Comparison of ENCODE assay signal across 8 cellular contexts in genomic region chr12:110282343-110282860, GRCh38. TPM values are rescaled to one million over a fixed set of nuclear protein-coding genes. Genes with fewer than 3 reads are reported as not detected.
DNase-seq lines count a peak whose midpoint lies in the region; ATAC-seq, FAIRE-seq and TF ChIP-seq lines count a peak whose summit lies in the region.

No MANE protein-coding gene starts in this region.

- TF ChIP-seq POLR2A in A549 (IDR thresholded peaks at IDR 0.05; ENCODE audit: low read length), result no peak
- no peak for TF ChIP-seq POLR2A in adrenal gland (IDR thresholded peaks at IDR 0.05)

- no peak for FAIRE-seq in A549 (lab: Jason Lieb, UNC)

- ATAC-seq in A549, result no peak
- peak; percentile 11 for ATAC-seq in HG02623 (IDR thresholded peaks at IDR 0.05; ENCODE audit: unreplicated experiment)
- ATAC-seq in lung (ENCODE audit: insufficient read depth, low FRiP score), result no peak
- no peak for ATAC-seq in GM18870 (IDR thresholded peaks at IDR 0.05; ENCODE audit: unreplicated experiment)
- ATAC-seq in GM21825 (IDR thresholded peaks at IDR 0.05; ENCODE audit: unreplicated experiment), result no peak

- H3K36me3 ChIP-seq in adrenal gland (replicated peaks in 1 of 2) (peaks cover 0 to 13% of the 10 kb centered on the region in 2 donors), lung (ENCODE audit: control insufficient read depth in 2 of 2, insufficient read depth in 2 of 2, low read length in 2 of 2) (peaks cover 0 to 2% of the 10 kb centered on the region in 2 donors)

- DNase-seq in A549 (ENCODE audit: low read depth in 1 of 2, low spot score in 1 of 2) (no peak), adrenal gland (no peak), lung (ENCODE audit: low spot score) (no peak), NOMO-1 treated with DMSO at 0.1 percent for 48 hours (lab: John Stamatoyannopoulos, UW; ENCODE audit: unreplicated experiment) (no peak)
- DNase-seq in effector CD8-positive, alpha-beta T cell (lab: John Stamatoyannopoulos, UW), result no peak

- TF ChIP-seq RAD21 in A549 (conservative IDR thresholded peaks at IDR 0.05 in 1 of 2, IDR thresholded peaks at IDR 0.05 in 1 of 2), result no peak

- CTCF ChIA-PET in A549 (lab: Yijun Ruan, JAX), result interaction anchor here (0.7 to 3.6 kb wide), 6 partner anchors 12 to 428 kb away, joined by 3 to 12 read pairs (median 5); no protein-coding TSS in a partner anchor

- POLR2A ChIA-PET in A549 (lab: Yijun Ruan, JAX), result interaction anchor here (0.5 to 3.8 kb wide), 9 partner anchors 12 to 171 kb away, joined by 3 to 55 read pairs (median 4); no protein-coding TSS in a partner anchor

- H3K4me1 ChIP-seq in A549, result peaks cover 53% of the 10 kb centered on the region
- H3K4me1 ChIP-seq in adrenal gland (replicated peaks in 1 of 2), result peaks cover 27 to 68% of the 10 kb centered on the region in 2 donors
- peaks cover 0 to 1% of the 10 kb centered on the region in 2 donors for H3K4me1 ChIP-seq in lung (ENCODE audit: control insufficient read depth in 2 of 2, insufficient read depth in 2 of 2, low read length in 2 of 2)

- H3K4me3 ChIP-seq in A549 (peak overlapping the region; percentile 81), adrenal gland (peak overlapping the region; percentile 62 to 95 (median 78)), lung (peak overlapping the region; percentile 85)

- peak overlapping the region; percentile 98 to 99 for H3K27ac ChIP-seq in A549
- peak overlapping the region in 4 of 5 donors; percentile 91 to 98 (median 96) for H3K27ac ChIP-seq in adrenal gland
- peak overlapping the region; percentile 98 to 100 for H3K27ac ChIP-seq in lung (ENCODE audit: low read depth in 1 of 2, low read length in 1 of 2)

- WGBS in A549 (ENCODE audit: missing lambda C conversion rate), result 1% methylated on average over 7 of the region's 7 CpGs
- 0 to 2% (median 1%) methylated on average over 7 of the region's 7 CpGs for WGBS in adrenal gland, 4 donors
- WGBS in lung, 2 donors, result 1 to 2% methylated on average over 7 of the region's 7 CpGs

- TF ChIP-seq EP300 in A549 (IDR thresholded peaks at IDR 0.05), result no peak

- intact Hi-C loops in adrenal gland (cut with DNase I), result no loop called here

- H3K9me3 ChIP-seq in A549, result no peaks in the 10 kb centered on the region
- H3K9me3 ChIP-seq in adrenal gland (replicated peaks in 1 of 3), result no peaks in the 10 kb centered on the region
- no peaks in the 10 kb centered on the region for H3K9me3 ChIP-seq in lung (ENCODE audit: control insufficient read depth in 2 of 2, insufficient read depth in 1 of 2, low read length in 1 of 2)

- H3K27me3 ChIP-seq in adrenal gland (no peaks in the 10 kb centered on the region), lung (ENCODE audit: control insufficient read depth, insufficient read depth) (no peaks in the 10 kb centered on the region)

- TF ChIP-seq CTCF in A549 (IDR thresholded peaks at IDR 0.05) (no peak), adrenal gland (IDR thresholded peaks at IDR 0.05) (no peak), lung (IDR thresholded peaks at IDR 0.05; ENCODE audit: control extremely low read depth, extremely low read depth) (no peak)

- H3K4me2 ChIP-seq in A549, result peak overlapping the region; percentile 89

TF ChIP-seq in A549, 52 proteins besides CTCF, POLR2A, EP300 and RAD21:
- TF ChIP-seq MAX (IDR thresholded peaks at IDR 0.05) (0 out of 2 replicates have a peak, but pooled peaks have one; percentile 7), BHLHE40 (IDR thresholded peaks at IDR 0.05; ENCODE audit: low read depth, low read length) (no peak)
TF ChIP-seq in A549: peak in this region for 1.

RNA-seq across cellular contexts. Expression of gene ATP2A2, which starts 1.4 kb away (rescaled TPM):
- 415 and 431 TPM in 2 replicates for polyA plus RNA-seq in A549 (2011; rRNA removed)
- 264 and 317 TPM in 2 replicates for polyA plus RNA-seq in A549 (2012; cell fraction: cytosol; rRNA removed)
- 658 and 717 TPM in 2 replicates for polyA plus RNA-seq in A549 (2012; cell fraction: nucleus; rRNA removed)
- 328 to 356 TPM (median 342 TPM) in 3 replicates for polyA plus RNA-seq in A549 (2017; fragmentation: RNase III; extraction: RNeasy Plus Mini Kit Qiagen cat#74134 plus additional on column Dnase treatment)
- 375 and 407 TPM in 2 replicates for polyA minus RNA-seq in A549 (2011; rRNA and poly(A)+ RNA removed)
- 100 to 1,000 TPM in 7 of 8 donors, 10 to 100 TPM in 1; 94.7 to 312 (median 121) TPM for total RNA-seq in adrenal gland
- polyA plus RNA-seq in adrenal gland, result 100 to 1,000 TPM in 1 of 3 donors, 10 to 100 TPM in 2; 20.8 to 198 (median 27.1) TPM
- total RNA-seq in lung, result 100 to 1,000 TPM; 162 to 240 TPM
- polyA plus RNA-seq in lung, result 100 to 1,000 TPM in 1 of 2 donors, 10 to 100 TPM in 1; 34.1 to 110 TPM
